In the genomic region with DNA sequence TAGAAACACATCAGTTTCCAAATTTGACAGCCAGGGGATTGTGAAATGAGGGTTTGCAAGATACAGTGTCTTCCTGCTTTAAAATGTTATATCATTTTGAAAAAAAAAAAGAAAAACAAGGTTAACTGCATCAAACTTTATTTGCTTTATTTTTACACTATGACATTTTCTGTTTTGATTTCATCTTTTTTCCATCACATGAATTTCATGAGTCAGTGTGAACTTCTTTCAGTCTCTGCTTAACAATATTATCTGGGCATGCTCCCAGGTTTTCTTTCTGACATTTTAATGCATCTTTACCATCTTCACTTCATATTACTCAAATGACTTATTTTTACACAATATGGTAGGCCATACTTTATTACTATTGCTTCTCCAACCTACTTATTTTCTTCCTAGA, we compare ENCODE assay signal across 9 cellular contexts. TPM values are rescaled to one million over a fixed set of nuclear protein-coding genes. Genes with fewer than 3 reads are reported as not detected.
DNase-seq lines count a peak whose midpoint lies in the region; ATAC-seq and TF ChIP-seq lines count a peak whose summit lies in the region.
"Had no signal": no experiment of that assay in that cellular context is flagged by ENCODE, and none has a peak within 500 bp of the region (broad histone marks: within the 10 kb centered on the region; RNA-seq: fewer than 3 reads in every experiment).

No MANE protein-coding gene starts in this region.

- intact Hi-C loops in tibial artery (cut with DNase I; ENCODE audit: low total_unique reads), result loop anchor here (5.0 kb wide), 2 partner anchors 165 to 830 kb away; partner anchors contain the start of genes HINT3 and RNF217

- H3K9me3 ChIP-seq in tibial artery (no peaks in the 10 kb centered on the region), SJCRH30 (replicated peaks) (no peaks in the 10 kb centered on the region)
- H3K9me3 ChIP-seq: BLaER1 had no signal

- CTCF ChIA-PET in activated naive CD4-positive, alpha-beta T cell treated with anti-CD3 and anti-CD28 coated beads, Interleukin-2, amount 10 ng/mL, durations not matched to agents 7 days and 5 days (lab: Charles Lee), result interaction anchor here (1.2 to 7.0 kb wide), 8 partner anchors 11 to 182 kb away, joined by 3 to 140 read pairs (median 22); partner anchors contain the start of gene HINT3

- TF ChIP-seq CTCF in glutamatergic neuron (IDR thresholded peaks at IDR 0.05; ENCODE audit: partially characterized antibody, unreplicated experiment) (no peak), tibial artery (IDR thresholded peaks at IDR 0.05) (no peak)

- H3K4me1 Mint-ChIP-seq in activated naive CD4-positive, alpha-beta T cell treated with anti-CD3 and anti-CD28 coated beads, Interleukin-2, amount 10 ng/mL, durations not matched to agents 7 days and 5 days, result peaks cover 57% of the 10 kb centered on the region
- peaks cover 36% of the 10 kb centered on the region for H3K4me1 Mint-ChIP-seq in activated naive CD8-positive, alpha-beta T cell treated with anti-CD3 and anti-CD28 coated beads, Interleukin-2, amount 10 ng/mL, durations not matched to agents 7 days and 5 days
- peaks cover 3% of the 10 kb centered on the region for H3K4me1 Mint-ChIP-seq in glutamatergic neuron (ENCODE audit: low read depth, unreplicated experiment)

- H3K4me1 ChIP-seq in tibial artery (peaks cover 0 to 54% (median 24%) of the 10 kb centered on the region in 4 donors), SJCRH30 (peaks cover 7% of the 10 kb centered on the region)

- no peaks in the 10 kb centered on the region for H3K9me3 Mint-ChIP-seq in activated naive CD4-positive, alpha-beta T cell treated with anti-CD3 and anti-CD28 coated beads, Interleukin-2, amount 10 ng/mL, durations not matched to agents 7 days and 5 days
- H3K9me3 Mint-ChIP-seq in activated naive CD8-positive, alpha-beta T cell treated with anti-CD3 and anti-CD28 coated beads, Interleukin-2, amount 10 ng/mL, durations not matched to agents 7 days and 5 days, result no peaks in the 10 kb centered on the region
- peaks cover 12% of the 10 kb centered on the region for H3K9me3 Mint-ChIP-seq in glutamatergic neuron (ENCODE audit: unreplicated experiment)

- no peak for ATAC-seq in activated naive CD8-positive, alpha-beta T cell treated with anti-CD3 and anti-CD28 coated beads, Interleukin-2, amount 10 ng/mL, durations not matched to agents 7 days and 5 days (ENCODE audit: low read depth)
- no peak for ATAC-seq in GM18870 (IDR thresholded peaks at IDR 0.05; ENCODE audit: unreplicated experiment)

- POLR2A ChIA-PET in activated naive CD8-positive, alpha-beta T cell treated with anti-CD3 and anti-CD28 coated beads, Interleukin-2, amount 10 ng/mL, durations not matched to agents 7 days and 5 days (lab: Charles Lee), result interaction anchor here (3.0 to 5.2 kb wide), 2 partner anchors 127 to 164 kb away, joined by 35 to 63 read pairs; partner anchors contain the start of gene HINT3

- peak overlapping the region; percentile 26 for H3K4me3 Mint-ChIP-seq in activated naive CD4-positive, alpha-beta T cell treated with anti-CD3 and anti-CD28 coated beads, Interleukin-2, amount 10 ng/mL, durations not matched to agents 7 days and 5 days
- peak overlapping the region; percentile 31 for H3K4me3 Mint-ChIP-seq in activated naive CD8-positive, alpha-beta T cell treated with anti-CD3 and anti-CD28 coated beads, Interleukin-2, amount 10 ng/mL, durations not matched to agents 7 days and 5 days
- peak overlapping the region; percentile 35 for H3K4me3 Mint-ChIP-seq in glutamatergic neuron (ENCODE audit: unreplicated experiment)

- H3K36me3 Mint-ChIP-seq in activated naive CD4-positive, alpha-beta T cell treated with anti-CD3 and anti-CD28 coated beads, Interleukin-2, amount 10 ng/mL, durations not matched to agents 7 days and 5 days, result peaks cover 19% of the 10 kb centered on the region
- peaks cover 2% of the 10 kb centered on the region for H3K36me3 Mint-ChIP-seq in activated naive CD8-positive, alpha-beta T cell treated with anti-CD3 and anti-CD28 coated beads, Interleukin-2, amount 10 ng/mL, durations not matched to agents 7 days and 5 days
- no peaks in the 10 kb centered on the region for H3K36me3 Mint-ChIP-seq in glutamatergic neuron (ENCODE audit: unreplicated experiment)

- H3K36me3 ChIP-seq in tibial artery, result peaks cover 0 to 5% (median 0%) of the 10 kb centered on the region in 3 donors
- no peaks in the 10 kb centered on the region for H3K36me3 ChIP-seq in SJCRH30
- H3K36me3 ChIP-seq: BLaER1 had no signal

- DNase-seq in activated naive CD4-positive, alpha-beta T cell treated with anti-CD3 and anti-CD28 coated beads, Interleukin-2, amount 10 ng/mL, durations not matched to agents 7 days and 5 days, result no peak
- no peak for DNase-seq in activated naive CD4-positive, alpha-beta T cell (lab: John Stamatoyannopoulos, UW)
- no peak for DNase-seq in activated naive CD8-positive, alpha-beta T cell treated with anti-CD3 and anti-CD28 coated beads, Interleukin-2, amount 10 ng/mL, durations not matched to agents 7 days and 5 days
- DNase-seq in glutamatergic neuron (no peak), tibial artery (no peak), SJCRH30 (no peak)
- DNase-seq in effector CD8-positive, alpha-beta T cell (lab: John Stamatoyannopoulos, UW), result no peak

- no peaks in the 10 kb centered on the region for H3K27me3 ChIP-seq in tibial artery
- H3K27me3 ChIP-seq in SJCRH30, result no peaks in the 10 kb centered on the region
- H3K27me3 ChIP-seq: BLaER1 had no signal

- H3K27ac ChIP-seq in tibial artery (peak overlapping the region; percentile 35 to 96), SJCRH30 (no peak overlapping the region)
- H3K27ac ChIP-seq: BLaER1 had no signal

- peak overlapping the region in 1 of 2 donors; percentile 98 for H3K4me3 ChIP-seq in tibial artery
- H3K4me3 ChIP-seq in SJCRH30, result no peak overlapping the region
- H3K4me3 ChIP-seq: BLaER1 had no signal

- no peaks in the 10 kb centered on the region for H3K27me3 Mint-ChIP-seq in activated naive CD4-positive, alpha-beta T cell treated with anti-CD3 and anti-CD28 coated beads, Interleukin-2, amount 10 ng/mL, durations not matched to agents 7 days and 5 days
- no peaks in the 10 kb centered on the region for H3K27me3 Mint-ChIP-seq in activated naive CD8-positive, alpha-beta T cell treated with anti-CD3 and anti-CD28 coated beads, Interleukin-2, amount 10 ng/mL, durations not matched to agents 7 days and 5 days
- peaks cover 7% of the 10 kb centered on the region for H3K27me3 Mint-ChIP-seq in glutamatergic neuron (ENCODE audit: unreplicated experiment)

- H3K27ac Mint-ChIP-seq in activated naive CD4-positive, alpha-beta T cell treated with anti-CD3 and anti-CD28 coated beads, Interleukin-2, amount 10 ng/mL, durations not matched to agents 7 days and 5 days, result no peak overlapping the region
- H3K27ac Mint-ChIP-seq in activated naive CD8-positive, alpha-beta T cell treated with anti-CD3 and anti-CD28 coated beads, Interleukin-2, amount 10 ng/mL, durations not matched to agents 7 days and 5 days, result peak overlapping the region; percentile 15
- H3K27ac Mint-ChIP-seq in glutamatergic neuron (ENCODE audit: unreplicated experiment), result no peak overlapping the region

RNA-seq across cellular contexts. Expression of gene NCOA7, which starts 1.9 kb away (rescaled TPM):
- 10 to 100 TPM; 51.1 to 58.6 TPM for total RNA-seq in activated naive CD8-positive, alpha-beta T cell treated with anti-CD3 and anti-CD28 coated beads, Interleukin-2, amount 10 ng/mL, durations not matched to agents 7 days and 5 days
- total RNA-seq in glutamatergic neuron (ENCODE audit: unreplicated experiment), result 23.5 TPM
- total RNA-seq in SJCRH30 (2014; rRNA removed; shearing (Covaris generic)), result 3.8 and 4.1 TPM in 2 replicates

RNA-seq across cellular contexts. Expression of gene HEY2, which starts 43.2 kb away (rescaled TPM):
- under 1 TPM; 0.11 to 0.22 TPM for total RNA-seq in activated naive CD8-positive, alpha-beta T cell treated with anti-CD3 and anti-CD28 coated beads, Interleukin-2, amount 10 ng/mL, durations not matched to agents 7 days and 5 days
- 2.1 TPM for total RNA-seq in glutamatergic neuron (ENCODE audit: unreplicated experiment)
- total RNA-seq in SJCRH30 (2014; rRNA removed; shearing (Covaris generic)), result 0.15 and 0.22 TPM in 2 replicates
